In the genomic region with DNA sequence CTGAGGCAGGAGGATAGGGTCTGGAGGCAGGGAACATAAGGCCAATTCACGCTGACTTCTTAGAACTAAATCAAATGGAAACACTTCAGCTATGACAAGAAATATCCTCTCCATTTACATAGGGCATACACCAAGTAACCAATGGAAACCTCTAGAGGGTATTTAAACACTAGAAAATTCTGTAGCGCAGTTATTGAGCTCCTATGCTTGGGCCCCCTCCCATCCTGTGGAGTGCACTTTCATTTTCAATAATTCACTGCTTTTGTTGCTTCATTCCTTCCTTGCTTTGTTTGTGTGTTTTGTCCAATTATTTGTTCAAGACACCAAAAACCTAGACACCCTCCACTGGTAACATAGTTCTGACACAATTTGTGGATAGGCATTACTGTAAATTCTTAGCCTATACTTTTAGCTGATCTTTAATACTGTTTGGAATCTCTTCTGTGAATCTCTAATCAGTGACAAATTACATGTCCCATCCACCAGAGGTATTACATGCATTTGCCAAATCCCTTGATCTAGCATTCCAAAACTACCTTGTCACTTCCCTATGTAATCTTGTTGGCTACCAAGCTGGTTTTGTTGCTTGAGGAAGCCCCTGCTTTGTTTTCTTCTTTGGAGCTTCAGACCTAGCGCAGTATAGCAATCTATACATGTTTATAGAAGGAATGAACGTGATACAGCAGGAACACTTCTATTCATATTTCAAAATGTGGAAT, we compare ENCODE assay signal across 8 cellular contexts.
DNase-seq lines count a peak whose midpoint lies in the region; ATAC-seq and TF ChIP-seq lines count a peak whose summit lies in the region.

No MANE protein-coding gene starts in this region.

- no peaks in the 10 kb centered on the region for H3K36me3 Mint-ChIP-seq in Caco-2 (ENCODE audit: insufficient read depth, unreplicated experiment)
- H3K36me3 Mint-ChIP-seq in immature natural killer cell: peaks cover 5 to 9% (median 5%) of the 10 kb centered on the region in 3 donors
- no peaks in the 10 kb centered on the region for H3K36me3 Mint-ChIP-seq in osteocyte (ENCODE audit: unreplicated experiment)

- H3K9me3 Mint-ChIP-seq in Caco-2 (ENCODE audit: unreplicated experiment) (no peaks in the 10 kb centered on the region), immature natural killer cell (no peaks in the 10 kb centered on the region), osteocyte (ENCODE audit: unreplicated experiment) (no peaks in the 10 kb centered on the region)

- H3K4me1 ChIP-seq in Caco-2: peaks cover 14% of the 10 kb centered on the region

- no TSS peak for BruUV-seq in Caco-2 (replicated peaks; lab: Mats Ljungman, UMichigan)

- no peaks in the 10 kb centered on the region for H3K9me3 ChIP-seq in Caco-2

- H3K27ac Mint-ChIP-seq in Caco-2 (ENCODE audit: unreplicated experiment) (peak overlapping the region; percentile 9), immature natural killer cell (peak overlapping the region; percentile 33 to 85 (median 66)), osteocyte (ENCODE audit: unreplicated experiment) (no peak overlapping the region)

- TF ChIP-seq CTCF in Caco-2 (IDR thresholded peaks at IDR 0.05; ENCODE audit: insufficient read depth in 1 of 2, low read depth in 1 of 2, low read length in 1 of 2, severe bottlenecking in 1 of 2, unreplicated experiment in 1 of 2) (no peak), osteocyte (IDR thresholded peaks at IDR 0.05) (no peak)

- CTCF ChIA-PET in Caco-2 (lab: Charles Lee): no interaction called here

- H3K4me3 Mint-ChIP-seq in Caco-2 (ENCODE audit: unreplicated experiment): no peak overlapping the region
- peak overlapping the region in 4 of 5 donors; percentile 15 to 82 (median 52) for H3K4me3 Mint-ChIP-seq in immature natural killer cell
- no peak overlapping the region for H3K4me3 Mint-ChIP-seq in osteocyte (ENCODE audit: unreplicated experiment)

- no peaks in the 10 kb centered on the region for H3K27me3 ChIP-seq in Caco-2 (replicated peaks; ENCODE audit: control insufficient read depth, insufficient read depth, low read length)

- no peaks in the 10 kb centered on the region for H3K27me3 Mint-ChIP-seq in Caco-2 (ENCODE audit: insufficient read depth, unreplicated experiment)
- no peaks in the 10 kb centered on the region for H3K27me3 Mint-ChIP-seq in immature natural killer cell (ENCODE audit: low read depth in 3 of 3)
- no peaks in the 10 kb centered on the region for H3K27me3 Mint-ChIP-seq in osteocyte (ENCODE audit: unreplicated experiment)

- no peaks in the 10 kb centered on the region for H3K36me3 ChIP-seq in Caco-2 (ENCODE audit: control insufficient read depth, insufficient read depth, low read length)

- DNase-seq in Caco-2 (no peak), OCI-M1 (lab: John Stamatoyannopoulos, UW) (peak; percentile 31), immature natural killer cell (no peak), osteocyte (ENCODE audit: extremely low spot score, unreplicated experiment) (no peak), Ammon's horn (ENCODE audit: low spot score) (no peak), NCI-H2107 (lab: John Stamatoyannopoulos, UW) (no peak), NCI-H1417 (lab: John Stamatoyannopoulos, UW) (no peak)

- POLR2A ChIA-PET in Caco-2 (lab: Charles Lee): no interaction called here

- H3K4me3 ChIP-seq in Caco-2 (ENCODE audit: low read depth, low read length): no peak overlapping the region

- ATAC-seq in GM21717 (IDR thresholded peaks at IDR 0.05; ENCODE audit: unreplicated experiment): peak; percentile 42

- intact Hi-C loops in Caco-2 (cut with micrococcal nuclease; ENCODE audit: unreplicated experiment): no loop called here

- H3K4me1 Mint-ChIP-seq in Caco-2 (ENCODE audit: low read depth, unreplicated experiment) (peaks cover 13% of the 10 kb centered on the region), immature natural killer cell (peaks cover 61 to 89% of the 10 kb centered on the region in 2 donors), osteocyte (ENCODE audit: unreplicated experiment) (peaks cover 2% of the 10 kb centered on the region)

Comparison
In these comparisons a context has a peak if more than half of its experiments do, and no peak if none do; other contexts are left out.
1. H3K4me3 Mint-ChIP-seq: peak in immature natural killer cell (4 of 5); none in Caco-2 (single experiment) and osteocyte (single experiment).